1 cellular context compared by ENCODE assay signal in the genomic region with DNA sequence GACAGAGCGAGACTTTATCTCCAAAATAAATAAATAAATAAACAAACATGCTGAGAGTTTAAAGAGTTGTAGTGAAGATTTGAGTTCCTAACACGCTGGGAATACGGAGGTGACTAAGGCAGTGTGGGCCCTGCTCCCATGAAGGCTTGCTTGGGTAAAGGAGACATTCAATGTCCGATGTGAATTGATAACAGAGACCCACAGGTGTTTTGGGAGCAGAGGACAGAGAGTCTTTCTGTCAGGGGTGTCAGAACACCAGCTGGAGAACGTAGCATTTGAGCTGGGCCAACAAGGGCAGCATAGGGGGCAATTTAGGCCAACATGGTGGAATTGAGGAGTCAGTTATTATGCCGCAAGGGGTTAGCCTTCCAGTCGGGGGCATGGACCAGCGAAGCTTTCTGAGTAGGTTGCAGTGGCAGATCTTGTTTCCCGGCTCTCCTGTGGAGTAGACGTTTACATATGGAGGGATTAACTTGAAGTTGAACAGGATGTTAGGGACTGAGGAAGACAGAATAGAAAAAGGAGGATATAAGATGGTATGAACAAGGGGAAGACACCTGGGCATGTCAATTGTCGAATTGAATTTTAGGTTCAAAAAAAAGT.
TF ChIP-seq lines count a peak whose summit lies in the region.

No MANE protein-coding gene starts in this region.

TF ChIP-seq in GM23338, 12 proteins besides CTCF, POLR2A, EP300 and RAD21 (continued from another document):
- TF ChIP-seq, protein P1, sequence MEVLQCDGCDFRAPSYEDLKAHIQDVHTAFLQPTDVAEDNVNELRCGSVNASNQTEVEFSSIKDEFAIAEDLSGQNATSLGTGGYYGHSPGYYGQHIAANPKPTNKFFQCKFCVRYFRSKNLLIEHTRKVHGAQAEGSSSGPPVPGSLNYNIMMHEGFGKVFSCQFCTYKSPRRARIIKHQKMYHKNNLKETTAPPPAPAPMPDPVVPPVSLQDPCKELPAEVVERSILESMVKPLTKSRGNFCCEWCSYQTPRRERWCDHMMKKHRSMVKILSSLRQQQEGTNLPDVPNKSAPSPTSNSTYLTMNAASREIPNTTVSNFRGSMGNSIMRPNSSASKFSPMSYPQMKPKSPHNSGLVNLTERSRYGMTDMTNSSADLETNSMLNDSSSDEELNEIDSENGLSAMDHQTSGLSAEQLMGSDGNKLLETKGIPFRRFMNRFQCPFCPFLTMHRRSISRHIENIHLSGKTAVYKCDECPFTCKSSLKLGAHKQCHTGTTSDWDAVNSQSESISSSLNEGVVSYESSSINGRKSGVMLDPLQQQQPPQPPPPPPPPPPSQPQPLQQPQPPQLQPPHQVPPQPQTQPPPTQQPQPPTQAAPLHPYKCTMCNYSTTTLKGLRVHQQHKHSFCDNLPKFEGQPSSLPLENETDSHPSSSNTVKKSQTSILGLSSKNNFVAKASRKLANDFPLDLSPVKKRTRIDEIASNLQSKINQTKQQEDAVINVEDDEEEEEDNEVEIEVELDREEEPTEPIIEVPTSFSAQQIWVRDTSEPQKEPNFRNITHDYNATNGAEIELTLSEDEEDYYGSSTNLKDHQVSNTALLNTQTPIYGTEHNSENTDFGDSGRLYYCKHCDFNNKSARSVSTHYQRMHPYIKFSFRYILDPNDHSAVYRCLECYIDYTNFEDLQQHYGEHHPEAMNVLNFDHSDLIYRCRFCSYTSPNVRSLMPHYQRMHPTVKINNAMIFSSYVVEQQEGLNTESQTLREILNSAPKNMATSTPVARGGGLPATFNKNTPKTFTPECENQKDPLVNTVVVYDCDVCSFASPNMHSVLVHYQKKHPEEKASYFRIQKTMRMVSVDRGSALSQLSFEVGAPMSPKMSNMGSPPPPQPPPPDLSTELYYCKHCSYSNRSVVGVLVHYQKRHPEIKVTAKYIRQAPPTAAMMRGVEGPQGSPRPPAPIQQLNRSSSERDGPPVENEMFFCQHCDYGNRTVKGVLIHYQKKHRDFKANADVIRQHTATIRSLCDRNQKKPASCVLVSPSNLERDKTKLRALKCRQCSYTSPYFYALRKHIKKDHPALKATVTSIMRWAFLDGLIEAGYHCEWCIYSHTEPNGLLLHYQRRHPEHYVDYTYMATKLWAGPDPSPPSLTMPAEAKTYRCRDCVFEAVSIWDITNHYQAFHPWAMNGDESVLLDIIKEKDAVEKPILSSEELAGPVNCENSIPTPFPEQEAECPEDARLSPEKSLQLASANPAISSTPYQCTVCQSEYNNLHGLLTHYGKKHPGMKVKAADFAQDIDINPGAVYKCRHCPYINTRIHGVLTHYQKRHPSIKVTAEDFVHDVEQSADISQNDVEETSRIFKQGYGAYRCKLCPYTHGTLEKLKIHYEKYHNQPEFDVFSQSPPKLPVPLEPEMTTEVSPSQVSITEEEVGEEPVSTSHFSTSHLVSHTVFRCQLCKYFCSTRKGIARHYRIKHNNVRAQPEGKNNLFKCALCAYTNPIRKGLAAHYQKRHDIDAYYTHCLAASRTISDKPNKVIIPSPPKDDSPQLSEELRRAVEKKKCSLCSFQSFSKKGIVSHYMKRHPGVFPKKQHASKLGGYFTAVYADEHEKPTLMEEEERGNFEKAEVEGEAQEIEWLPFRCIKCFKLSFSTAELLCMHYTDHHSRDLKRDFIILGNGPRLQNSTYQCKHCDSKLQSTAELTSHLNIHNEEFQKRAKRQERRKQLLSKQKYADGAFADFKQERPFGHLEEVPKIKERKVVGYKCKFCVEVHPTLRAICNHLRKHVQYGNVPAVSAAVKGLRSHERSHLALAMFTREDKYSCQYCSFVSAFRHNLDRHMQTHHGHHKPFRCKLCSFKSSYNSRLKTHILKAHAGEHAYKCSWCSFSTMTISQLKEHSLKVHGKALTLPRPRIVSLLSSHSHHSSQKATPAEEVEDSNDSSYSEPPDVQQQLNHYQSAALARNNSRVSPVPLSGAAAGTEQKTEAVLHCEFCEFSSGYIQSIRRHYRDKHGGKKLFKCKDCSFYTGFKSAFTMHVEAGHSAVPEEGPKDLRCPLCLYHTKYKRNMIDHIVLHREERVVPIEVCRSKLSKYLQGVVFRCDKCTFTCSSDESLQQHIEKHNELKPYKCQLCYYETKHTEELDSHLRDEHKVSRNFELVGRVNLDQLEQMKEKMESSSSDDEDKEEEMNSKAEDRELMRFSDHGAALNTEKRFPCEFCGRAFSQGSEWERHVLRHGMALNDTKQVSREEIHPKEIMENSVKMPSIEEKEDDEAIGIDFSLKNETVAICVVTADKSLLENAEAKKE (CRISPR knock-in tag; IDR thresholded peaks at IDR 0.05) = no peak
- TF ChIP-seq ZNF114 (CRISPR knock-in tag; IDR thresholded peaks at IDR 0.05) (no peak), EZH2 (IDR thresholded peaks at IDR 0.05; ENCODE audit: low read depth, unreplicated experiment) (no peak), STAT1 (IDR thresholded peaks at IDR 0.05; ENCODE audit: unreplicated experiment) (no peak), EZH2phosphoT487 (IDR thresholded peaks at IDR 0.05; ENCODE audit: unreplicated experiment) (no peak), NANOG (IDR thresholded peaks at IDR 0.05; ENCODE audit: borderline replicate concordance) (no peak)
TF ChIP-seq in GM23338: peak in this region for 0.
